1 cellular context compared by ENCODE assay signal in the genomic region with DNA sequence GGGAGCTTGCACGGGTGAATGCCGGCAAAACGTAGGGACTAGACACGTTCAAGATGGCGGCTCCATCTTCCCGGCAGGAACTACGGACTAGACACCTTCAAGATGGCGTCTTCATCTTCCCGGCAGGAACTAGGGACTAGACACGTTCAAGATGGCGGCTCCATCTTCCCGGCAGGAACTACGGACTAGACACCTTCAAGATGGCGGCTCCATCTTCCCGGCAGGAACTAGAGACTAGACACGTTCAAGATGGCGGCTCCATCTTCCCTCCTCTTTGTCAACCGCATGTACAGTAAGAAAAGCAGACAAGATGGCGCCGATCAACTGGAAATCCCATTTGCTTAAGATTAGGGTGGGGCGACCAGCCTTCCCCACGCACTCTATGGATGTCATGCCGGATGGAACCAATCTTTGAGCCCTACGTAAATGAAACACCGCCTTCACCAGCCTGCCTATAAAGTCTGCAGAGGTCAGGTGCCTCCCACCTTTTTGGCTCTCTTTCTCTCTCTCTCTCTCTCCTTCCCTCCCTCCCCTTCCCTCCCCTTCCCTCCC.
TF ChIP-seq lines count a peak whose summit lies in the region.

No MANE protein-coding gene starts in this region.

TF ChIP-seq in HEK293, 187 proteins besides CTCF, POLR2A, EP300 and RAD21 (continued from another document):
- TF ChIP-seq, protein P1, sequence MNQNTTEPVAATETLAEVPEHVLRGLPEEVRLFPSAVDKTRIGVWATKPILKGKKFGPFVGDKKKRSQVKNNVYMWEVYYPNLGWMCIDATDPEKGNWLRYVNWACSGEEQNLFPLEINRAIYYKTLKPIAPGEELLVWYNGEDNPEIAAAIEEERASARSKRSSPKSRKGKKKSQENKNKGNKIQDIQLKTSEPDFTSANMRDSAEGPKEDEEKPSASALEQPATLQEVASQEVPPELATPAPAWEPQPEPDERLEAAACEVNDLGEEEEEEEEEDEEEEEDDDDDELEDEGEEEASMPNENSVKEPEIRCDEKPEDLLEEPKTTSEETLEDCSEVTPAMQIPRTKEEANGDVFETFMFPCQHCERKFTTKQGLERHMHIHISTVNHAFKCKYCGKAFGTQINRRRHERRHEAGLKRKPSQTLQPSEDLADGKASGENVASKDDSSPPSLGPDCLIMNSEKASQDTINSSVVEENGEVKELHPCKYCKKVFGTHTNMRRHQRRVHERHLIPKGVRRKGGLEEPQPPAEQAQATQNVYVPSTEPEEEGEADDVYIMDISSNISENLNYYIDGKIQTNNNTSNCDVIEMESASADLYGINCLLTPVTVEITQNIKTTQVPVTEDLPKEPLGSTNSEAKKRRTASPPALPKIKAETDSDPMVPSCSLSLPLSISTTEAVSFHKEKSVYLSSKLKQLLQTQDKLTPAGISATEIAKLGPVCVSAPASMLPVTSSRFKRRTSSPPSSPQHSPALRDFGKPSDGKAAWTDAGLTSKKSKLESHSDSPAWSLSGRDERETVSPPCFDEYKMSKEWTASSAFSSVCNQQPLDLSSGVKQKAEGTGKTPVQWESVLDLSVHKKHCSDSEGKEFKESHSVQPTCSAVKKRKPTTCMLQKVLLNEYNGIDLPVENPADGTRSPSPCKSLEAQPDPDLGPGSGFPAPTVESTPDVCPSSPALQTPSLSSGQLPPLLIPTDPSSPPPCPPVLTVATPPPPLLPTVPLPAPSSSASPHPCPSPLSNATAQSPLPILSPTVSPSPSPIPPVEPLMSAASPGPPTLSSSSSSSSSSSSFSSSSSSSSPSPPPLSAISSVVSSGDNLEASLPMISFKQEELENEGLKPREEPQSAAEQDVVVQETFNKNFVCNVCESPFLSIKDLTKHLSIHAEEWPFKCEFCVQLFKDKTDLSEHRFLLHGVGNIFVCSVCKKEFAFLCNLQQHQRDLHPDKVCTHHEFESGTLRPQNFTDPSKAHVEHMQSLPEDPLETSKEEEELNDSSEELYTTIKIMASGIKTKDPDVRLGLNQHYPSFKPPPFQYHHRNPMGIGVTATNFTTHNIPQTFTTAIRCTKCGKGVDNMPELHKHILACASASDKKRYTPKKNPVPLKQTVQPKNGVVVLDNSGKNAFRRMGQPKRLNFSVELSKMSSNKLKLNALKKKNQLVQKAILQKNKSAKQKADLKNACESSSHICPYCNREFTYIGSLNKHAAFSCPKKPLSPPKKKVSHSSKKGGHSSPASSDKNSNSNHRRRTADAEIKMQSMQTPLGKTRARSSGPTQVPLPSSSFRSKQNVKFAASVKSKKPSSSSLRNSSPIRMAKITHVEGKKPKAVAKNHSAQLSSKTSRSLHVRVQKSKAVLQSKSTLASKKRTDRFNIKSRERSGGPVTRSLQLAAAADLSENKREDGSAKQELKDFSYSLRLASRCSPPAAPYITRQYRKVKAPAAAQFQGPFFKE (tag by site-specific recombination; IDR thresholded peaks at IDR 0.05; ENCODE audit: borderline replicate concordance): no peak
- TF ChIP-seq, protein P2, sequence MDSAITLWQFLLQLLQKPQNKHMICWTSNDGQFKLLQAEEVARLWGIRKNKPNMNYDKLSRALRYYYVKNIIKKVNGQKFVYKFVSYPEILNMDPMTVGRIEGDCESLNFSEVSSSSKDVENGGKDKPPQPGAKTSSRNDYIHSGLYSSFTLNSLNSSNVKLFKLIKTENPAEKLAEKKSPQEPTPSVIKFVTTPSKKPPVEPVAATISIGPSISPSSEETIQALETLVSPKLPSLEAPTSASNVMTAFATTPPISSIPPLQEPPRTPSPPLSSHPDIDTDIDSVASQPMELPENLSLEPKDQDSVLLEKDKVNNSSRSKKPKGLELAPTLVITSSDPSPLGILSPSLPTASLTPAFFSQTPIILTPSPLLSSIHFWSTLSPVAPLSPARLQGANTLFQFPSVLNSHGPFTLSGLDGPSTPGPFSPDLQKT (IDR thresholded peaks at IDR 0.05; ENCODE audit: borderline replicate concordance, low read depth, low read length): no peak
- TF ChIP-seq, protein P3, sequence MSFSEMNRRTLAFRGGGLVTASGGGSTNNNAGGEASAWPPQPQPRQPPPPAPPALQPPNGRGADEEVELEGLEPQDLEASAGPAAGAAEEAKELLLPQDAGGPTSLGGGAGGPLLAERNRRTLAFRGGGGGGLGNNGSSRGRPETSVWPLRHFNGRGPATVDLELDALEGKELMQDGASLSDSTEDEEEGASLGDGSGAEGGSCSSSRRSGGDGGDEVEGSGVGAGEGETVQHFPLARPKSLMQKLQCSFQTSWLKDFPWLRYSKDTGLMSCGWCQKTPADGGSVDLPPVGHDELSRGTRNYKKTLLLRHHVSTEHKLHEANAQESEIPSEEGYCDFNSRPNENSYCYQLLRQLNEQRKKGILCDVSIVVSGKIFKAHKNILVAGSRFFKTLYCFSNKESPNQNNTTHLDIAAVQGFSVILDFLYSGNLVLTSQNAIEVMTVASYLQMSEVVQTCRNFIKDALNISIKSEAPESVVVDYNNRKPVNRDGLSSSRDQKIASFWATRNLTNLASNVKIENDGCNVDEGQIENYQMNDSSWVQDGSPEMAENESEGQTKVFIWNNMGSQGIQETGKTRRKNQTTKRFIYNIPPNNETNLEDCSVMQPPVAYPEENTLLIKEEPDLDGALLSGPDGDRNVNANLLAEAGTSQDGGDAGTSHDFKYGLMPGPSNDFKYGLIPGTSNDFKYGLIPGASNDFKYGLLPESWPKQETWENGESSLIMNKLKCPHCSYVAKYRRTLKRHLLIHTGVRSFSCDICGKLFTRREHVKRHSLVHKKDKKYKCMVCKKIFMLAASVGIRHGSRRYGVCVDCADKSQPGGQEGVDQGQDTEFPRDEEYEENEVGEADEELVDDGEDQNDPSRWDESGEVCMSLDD (tag by site-specific recombination; IDR thresholded peaks at IDR 0.05): no peak
- TF ChIP-seq, protein P4, sequence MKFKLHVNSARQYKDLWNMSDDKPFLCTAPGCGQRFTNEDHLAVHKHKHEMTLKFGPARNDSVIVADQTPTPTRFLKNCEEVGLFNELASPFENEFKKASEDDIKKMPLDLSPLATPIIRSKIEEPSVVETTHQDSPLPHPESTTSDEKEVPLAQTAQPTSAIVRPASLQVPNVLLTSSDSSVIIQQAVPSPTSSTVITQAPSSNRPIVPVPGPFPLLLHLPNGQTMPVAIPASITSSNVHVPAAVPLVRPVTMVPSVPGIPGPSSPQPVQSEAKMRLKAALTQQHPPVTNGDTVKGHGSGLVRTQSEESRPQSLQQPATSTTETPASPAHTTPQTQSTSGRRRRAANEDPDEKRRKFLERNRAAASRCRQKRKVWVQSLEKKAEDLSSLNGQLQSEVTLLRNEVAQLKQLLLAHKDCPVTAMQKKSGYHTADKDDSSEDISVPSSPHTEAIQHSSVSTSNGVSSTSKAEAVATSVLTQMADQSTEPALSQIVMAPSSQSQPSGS (tag by site-specific recombination; IDR thresholded peaks at IDR 0.05; ENCODE audit: low read depth): no peak
- TF ChIP-seq ZFP69B (tag by site-specific recombination; IDR thresholded peaks at IDR 0.05) (peak; percentile 14; the same call in 1 of the 2 replicates), ZIC2 (tag by site-specific recombination; IDR thresholded peaks at IDR 0.05) (no peak), ZSCAN23 (tag by site-specific recombination; IDR thresholded peaks at IDR 0.05) (no peak), ZNF112 (tag by site-specific recombination; IDR thresholded peaks at IDR 0.05) (no peak), ZNF677 (tag by site-specific recombination; IDR thresholded peaks at IDR 0.05) (no peak)
- TF ChIP-seq, protein P5, sequence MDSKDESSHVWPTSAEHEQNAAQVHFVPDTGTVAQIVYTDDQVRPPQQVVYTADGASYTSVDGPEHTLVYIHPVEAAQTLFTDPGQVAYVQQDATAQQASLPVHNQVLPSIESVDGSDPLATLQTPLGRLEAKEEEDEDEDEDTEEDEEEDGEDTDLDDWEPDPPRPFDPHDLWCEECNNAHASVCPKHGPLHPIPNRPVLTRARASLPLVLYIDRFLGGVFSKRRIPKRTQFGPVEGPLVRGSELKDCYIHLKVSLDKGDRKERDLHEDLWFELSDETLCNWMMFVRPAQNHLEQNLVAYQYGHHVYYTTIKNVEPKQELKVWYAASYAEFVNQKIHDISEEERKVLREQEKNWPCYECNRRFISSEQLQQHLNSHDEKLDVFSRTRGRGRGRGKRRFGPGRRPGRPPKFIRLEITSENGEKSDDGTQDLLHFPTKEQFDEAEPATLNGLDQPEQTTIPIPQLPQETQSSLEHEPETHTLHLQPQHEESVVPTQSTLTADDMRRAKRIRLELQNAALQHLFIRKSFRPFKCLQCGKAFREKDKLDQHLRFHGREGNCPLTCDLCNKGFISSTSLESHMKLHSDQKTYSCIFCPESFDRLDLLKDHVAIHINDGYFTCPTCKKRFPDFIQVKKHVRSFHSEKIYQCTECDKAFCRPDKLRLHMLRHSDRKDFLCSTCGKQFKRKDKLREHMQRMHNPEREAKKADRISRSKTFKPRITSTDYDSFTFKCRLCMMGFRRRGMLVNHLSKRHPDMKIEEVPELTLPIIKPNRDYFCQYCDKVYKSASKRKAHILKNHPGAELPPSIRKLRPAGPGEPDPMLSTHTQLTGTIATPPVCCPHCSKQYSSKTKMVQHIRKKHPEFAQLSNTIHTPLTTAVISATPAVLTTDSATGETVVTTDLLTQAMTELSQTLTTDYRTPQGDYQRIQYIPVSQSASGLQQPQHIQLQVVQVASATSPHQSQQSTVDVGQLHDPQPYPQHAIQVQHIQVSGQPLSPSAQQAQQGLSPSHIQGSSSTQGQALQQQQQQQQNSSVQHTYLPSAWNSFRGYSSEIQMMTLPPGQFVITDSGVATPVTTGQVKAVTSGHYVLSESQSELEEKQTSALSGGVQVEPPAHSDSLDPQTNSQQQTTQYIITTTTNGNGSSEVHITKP (tag by site-specific recombination; IDR thresholded peaks at IDR 0.05): no peak
